In the genomic region with DNA sequence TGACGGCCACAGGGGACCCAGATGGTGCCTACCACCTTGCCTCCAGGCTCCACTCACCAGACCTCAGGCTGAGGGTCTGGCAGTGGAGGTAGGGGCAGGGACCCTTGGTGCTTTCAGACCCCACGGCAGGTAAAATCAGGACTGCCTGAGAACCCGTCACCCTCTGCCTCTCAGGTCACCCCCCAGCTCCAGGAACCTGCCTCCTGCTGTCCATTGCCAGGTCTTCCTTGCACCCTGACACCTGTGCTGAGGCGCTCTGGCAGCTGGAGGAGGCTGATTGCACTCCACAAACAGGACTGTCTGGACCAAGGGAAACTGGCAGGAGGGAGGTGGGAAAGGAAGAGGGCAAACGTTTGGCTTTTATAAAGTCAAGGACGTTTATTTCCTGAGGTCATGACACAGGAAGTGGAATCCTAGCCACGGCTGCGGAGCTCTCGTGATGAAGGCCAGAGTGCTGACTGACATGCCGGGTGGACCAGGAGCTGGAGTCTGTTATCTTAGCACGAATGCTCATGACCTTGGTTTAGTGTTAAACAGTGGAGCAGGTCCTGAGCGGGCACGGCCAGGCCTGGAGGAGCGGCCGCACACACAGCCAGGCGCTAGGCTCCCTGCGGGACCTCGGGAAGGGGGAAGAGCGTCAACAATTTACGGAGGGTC, we compare ENCODE assay signal across 24 cellular contexts. TPM values are rescaled to one million over a fixed set of nuclear protein-coding genes. Genes with fewer than 3 reads are reported as not detected.
DNase-seq lines count a peak whose midpoint lies in the region; ATAC-seq, FAIRE-seq and TF ChIP-seq lines count a peak whose summit lies in the region.
"Had no signal": no experiment of that assay in that cellular context is flagged by ENCODE, and none has a peak within 500 bp of the region (broad histone marks: within the 10 kb centered on the region; RNA-seq: fewer than 3 reads in every experiment).

No MANE protein-coding gene starts in this region.

- H3K9ac ChIP-seq in kidney (ENCODE audit: low read length in 2 of 2): no peak overlapping the region

- peak overlapping the region; percentile 18 for H3K27ac ChIP-seq in VCaP
- no peak overlapping the region for H3K27ac ChIP-seq in kidney (ENCODE audit: low read depth in 2 of 2, low read length in 2 of 2)
- H3K27ac ChIP-seq: coronary artery, prostate gland, thoracic aorta had no signal

- H3K4me1 ChIP-seq in kidney (ENCODE audit: control insufficient read depth in 1 of 2, insufficient read depth in 1 of 2, low read depth in 1 of 2, low read length in 2 of 2): no peaks in the 10 kb centered on the region
- H3K4me1 ChIP-seq: prostate gland had no signal

- intact Hi-C loops in kidney (cut with DNase I): no loop called here

- peaks cover 5 to 9% of the 10 kb centered on the region in 2 donors for H3K4me1 Mint-ChIP-seq in stimulated activated naive B cell treated with anti-CD40 and anti-IgM and Interleukin-4, amounts not matched to agents 10 μg/mL and 1 μg/mL and 100 μg/mL, for 72 hours

- H3K27me3 Mint-ChIP-seq in stimulated activated naive B cell treated with anti-CD40 and anti-IgM and Interleukin-4, amounts not matched to agents 10 μg/mL and 1 μg/mL and 100 μg/mL, for 72 hours: peaks cover 0 to 5% of the 10 kb centered on the region in 2 donors
- H3K27me3 Mint-ChIP-seq: activated CD8-positive, alpha-beta memory T cell treated with anti-CD3 and anti-CD28 coated beads, Interleukin-2, amount 10 ng/mL, durations not matched to agents 7 days and 5 days; activated naive CD8-positive, alpha-beta T cell; brain had no signal

- no peak overlapping the region for H3K4me3 Mint-ChIP-seq in stimulated activated naive B cell treated with anti-CD40 and anti-IgM and Interleukin-4, amounts not matched to agents 10 μg/mL and 1 μg/mL and 100 μg/mL, for 72 hours
- H3K4me3 Mint-ChIP-seq: activated CD8-positive, alpha-beta memory T cell treated with anti-CD3 and anti-CD28 coated beads, Interleukin-2, amount 10 ng/mL, durations not matched to agents 7 days and 5 days; activated naive CD8-positive, alpha-beta T cell; brain; CD8-positive, alpha-beta T cell; nephron progenitor cell had no signal

- peaks cover 51 to 58% of the 10 kb centered on the region in 2 donors for H3K36me3 ChIP-seq in kidney (ENCODE audit: control insufficient read depth in 1 of 2, insufficient read depth in 2 of 2, low read length in 2 of 2)

- no peak for ATAC-seq in stimulated activated naive B cell treated with anti-CD40 and anti-IgM and Interleukin-4, amounts not matched to agents 10 μg/mL and 1 μg/mL and 100 μg/mL, for 72 hours (replicated peaks)
- ATAC-seq: activated CD8-positive, alpha-beta memory T cell treated with anti-CD3 and anti-CD28 coated beads, Interleukin-2, amount 10 ng/mL, durations not matched to agents 7 days and 5 days; CD8-positive, alpha-beta T cell; left lobe of liver had no signal

- H3K27ac Mint-ChIP-seq in stimulated activated naive B cell treated with anti-CD40 and anti-IgM and Interleukin-4, amounts not matched to agents 10 μg/mL and 1 μg/mL and 100 μg/mL, for 72 hours: peak overlapping the region; percentile 75
- H3K27ac Mint-ChIP-seq: activated CD8-positive, alpha-beta memory T cell treated with anti-CD3 and anti-CD28 coated beads, Interleukin-2, amount 10 ng/mL, durations not matched to agents 7 days and 5 days; activated naive CD8-positive, alpha-beta T cell; brain; CD8-positive, alpha-beta T cell; nephron progenitor cell had no signal

- no peaks in the 10 kb centered on the region for H3K9me3 ChIP-seq in kidney (ENCODE audit: control insufficient read depth in 1 of 2, low read length in 2 of 2)
- H3K9me3 ChIP-seq: prostate gland, thoracic aorta had no signal

- no peak overlapping the region for H3K4me3 ChIP-seq in kidney (ENCODE audit: low read length in 2 of 2)
- H3K4me3 ChIP-seq: coronary artery, prostate gland, thoracic aorta had no signal

- no peaks in the 10 kb centered on the region for H3K9me3 Mint-ChIP-seq in stimulated activated naive B cell treated with anti-CD40 and anti-IgM and Interleukin-4, amounts not matched to agents 10 μg/mL and 1 μg/mL and 100 μg/mL, for 72 hours
- H3K9me3 Mint-ChIP-seq: brain; CD8-positive, alpha-beta T cell; nephron progenitor cell had no signal

- TF ChIP-seq CTCF in VCaP (conservative IDR thresholded peaks at IDR 0.05): no peak
- no peak for TF ChIP-seq CTCF in kidney (IDR thresholded peaks at IDR 0.05; ENCODE audit: borderline replicate concordance, extremely low read depth, insufficient read depth)

- FAIRE-seq in kidney (lab: Jason Lieb, UNC): no peak

- peaks cover 62 to 80% of the 10 kb centered on the region in 2 donors for H3K36me3 Mint-ChIP-seq in stimulated activated naive B cell treated with anti-CD40 and anti-IgM and Interleukin-4, amounts not matched to agents 10 μg/mL and 1 μg/mL and 100 μg/mL, for 72 hours

- DNase-seq in dermis microvascular lymphatic vessel endothelial cell (ENCODE audit: low read depth in 2 of 2) (peak; percentile 51 to 68), kidney (peak; percentile 54), MV-4-11 (lab: John Stamatoyannopoulos, UW) (no peak), DMS 273 (lab: John Stamatoyannopoulos, UW; ENCODE audit: unreplicated experiment) (no peak), germinal center (ENCODE audit: low spot score) (no peak)
- DNase-seq in stimulated activated naive B cell treated with anti-CD40 and anti-IgM and Interleukin-4, amounts not matched to agents 10 μg/mL and 1 μg/mL and 100 μg/mL, for 72 hours: no peak
- DNase-seq: activated CD4-positive, alpha-beta T cell treated with anti-CD3 and anti-CD28 coated beads for 4 hours; activated CD8-positive, alpha-beta memory T cell treated with anti-CD3 and anti-CD28 coated beads, Interleukin-2, amount 10 ng/mL, durations not matched to agents 7 days and 5 days; CD8-positive, alpha-beta T cell; DMS53; GDM1; NCI-H1092 treated with DMSO at 0.1 percent for 48 hours; NCI-H2029; NCI-H2227 treated with DMSO at 0.1 percent for 48 hours; NCI-H774; nephron progenitor cell; SHP77 treated with DMSO at 0.1 percent for 48 hours had no signal

RNA-seq across cellular contexts. Expression of a gene that starts 40.5 kb away (rescaled TPM):
- 1.0 and 2.7 TPM in 2 replicates for total RNA-seq in dermis microvascular lymphatic vessel endothelial cell
- 1.9 TPM for total RNA-seq in kidney
- 1.1 TPM for polyA plus RNA-seq in kidney (ENCODE audit: insufficient read depth, low read depth, low replicate concordance)

Comparison
In these comparisons a context has a peak if more than half of its experiments do, and no peak if none do; other contexts are left out.
1. DNase-seq: peak in dermis microvascular lymphatic vessel endothelial cell (2 of 2) and kidney (single experiment); none in stimulated activated naive B cell treated with anti-CD40 and anti-IgM and Interleukin-4, amounts not matched to agents 10 μg/mL and 1 μg/mL and 100 μg/mL, for 72 hours (single experiment), MV-4-11 (single experiment), DMS 273 (single experiment) and germinal center (single experiment).